Comparison of ENCODE assay signal across 15 cellular contexts in genomic region chr11:134905966-134906955, GRCh38.
"Had no signal": no experiment of that assay in that cellular context is flagged by ENCODE, and none has a peak within 500 bp of the region (broad histone marks: within the 10 kb centered on the region; RNA-seq: fewer than 3 reads in every experiment).

No MANE protein-coding gene starts in this region.

- H3K4me1 ChIP-seq: colonic mucosa, foreskin keratinocyte, prostate gland, suprapubic skin had no signal

- H3K9me3 ChIP-seq: ascending aorta, colonic mucosa, prostate gland, sigmoid colon, suprapubic skin, upper lobe of left lung had no signal

- H3K4me3 ChIP-seq: ascending aorta, cardiac muscle cell, colonic mucosa, prostate gland, sigmoid colon, suprapubic skin, upper lobe of left lung had no signal

- DNase-seq: activated CD4-positive, alpha-beta T cell treated with anti-CD3 and anti-CD28 coated beads, Interleukin-2, amount 10 ng/mL, durations not matched to agents 24 days and 14 days; activated naive CD4-positive, alpha-beta T cell treated with Interleukin-2 at 50 U/mL for 16 hours; activated naive CD8-positive, alpha-beta T cell treated with anti-CD3 and anti-CD28 coated beads, Interleukin-2, amount 50 U/mL, for 24 hours; colonic mucosa; foreskin keratinocyte; nephron progenitor cell; sigmoid colon; stimulated activated CD4-positive, alpha-beta T cell treated with anti-CD3 and anti-CD28 coated beads, Interleukin-12 subunit alpha, Interleukin-12 subunit beta, amount 100 ng/mL, for 4 hours; stimulated activated naive CD4-positive, alpha-beta T cell treated with Interleukin-2 at 50 U/mL for 16 hours; upper lobe of left lung had no signal

- H3K27me3 ChIP-seq: ascending aorta, cardiac muscle cell, colonic mucosa, foreskin keratinocyte, upper lobe of left lung had no signal

- H3K36me3 ChIP-seq: ascending aorta, cardiac muscle cell, colonic mucosa, prostate gland, sigmoid colon, suprapubic skin, upper lobe of left lung had no signal

- ATAC-seq: activated naive CD8-positive, alpha-beta T cell treated with anti-CD3 and anti-CD28 coated beads, Interleukin-2, amount 50 U/mL, for 24 hours; foreskin keratinocyte; WTC11 had no signal

- H3K27ac ChIP-seq: ascending aorta, cardiac muscle cell, colonic mucosa, foreskin keratinocyte, prostate gland, sigmoid colon, suprapubic skin, upper lobe of left lung had no signal
